In the genomic region with DNA sequence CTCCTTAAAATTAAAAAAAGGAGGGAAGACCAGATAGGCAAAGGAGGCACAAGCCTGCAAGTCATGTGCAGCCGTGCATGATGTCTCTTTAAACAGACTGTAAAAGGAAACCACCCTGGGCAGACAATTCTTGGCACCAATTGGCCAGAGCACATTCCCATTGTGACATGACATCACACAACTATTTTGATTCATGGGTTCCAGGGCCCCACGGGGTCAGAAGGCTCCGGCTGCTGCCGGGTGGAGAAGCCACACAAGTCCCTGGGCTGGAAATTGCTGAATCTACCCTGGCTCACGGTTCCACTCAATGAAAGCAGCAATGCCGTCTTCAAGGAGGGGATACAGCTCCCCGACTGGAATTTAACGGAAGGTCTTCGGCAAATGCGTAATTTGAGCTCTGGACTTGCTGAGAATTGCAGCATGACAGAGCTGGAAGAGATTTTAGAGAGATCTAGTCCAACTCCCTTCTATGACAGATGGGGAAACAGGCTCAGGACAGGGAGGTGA, we compare ENCODE assay signal across 9 cellular contexts.
DNase-seq lines count a peak whose midpoint lies in the region; ATAC-seq, FAIRE-seq and TF ChIP-seq lines count a peak whose summit lies in the region.
"Had no signal": no experiment of that assay in that cellular context is flagged by ENCODE, and none has a peak within 500 bp of the region (broad histone marks: within the 10 kb centered on the region; RNA-seq: fewer than 3 reads in every experiment).

No MANE protein-coding gene starts in this region.

- H3K4me3 ChIP-seq in astrocyte of the spinal cord (ENCODE audit: low read depth, low read length) (peak overlapping the region; percentile 2), keratinocyte (ENCODE audit: control insufficient read depth in 2 of 3, extremely low read depth in 1 of 3, insufficient read depth in 2 of 3, low read depth in 1 of 3, low read length in 3 of 3) (peak overlapping the region in 2 of 3 experiments; percentile 11 to 39)

- no peaks in the 10 kb centered on the region for H3K9me1 ChIP-seq in keratinocyte (ENCODE audit: control insufficient read depth, extremely low read depth, insufficient read depth, low read length)

- no peaks in the 10 kb centered on the region for H3K4me1 Mint-ChIP-seq in CD4-positive, alpha-beta T cell (ENCODE audit: low read depth)

- no peaks in the 10 kb centered on the region for H3K27me3 ChIP-seq in keratinocyte (ENCODE audit: control insufficient read depth, extremely low read depth, insufficient read depth, low read length)
- H3K27me3 ChIP-seq in CD4-positive, alpha-beta T cell (ENCODE audit: control insufficient read depth, insufficient read depth, low read length): no peaks in the 10 kb centered on the region

- peak; percentile 39 for FAIRE-seq in keratinocyte (lab: Jason Lieb, UNC)

- dilution Hi-C loops in keratinocyte (cut with MboI; ENCODE audit: extremely low pct_ligation_motif_present, low sequenced_read_pairs): no loop called here

- H4K20me1 ChIP-seq in keratinocyte (ENCODE audit: control insufficient read depth, extremely low read depth, insufficient read depth, low read length): no peaks in the 10 kb centered on the region

- no peak overlapping the region for H3K27ac Mint-ChIP-seq in CD4-positive, alpha-beta T cell

- no peaks in the 10 kb centered on the region for H3K9me3 Mint-ChIP-seq in CD4-positive, alpha-beta T cell
- H3K9me3 Mint-ChIP-seq: central memory CD8-positive, alpha-beta T cell had no signal

- H3K4me3 Mint-ChIP-seq in CD4-positive, alpha-beta T cell: no peak overlapping the region
- H3K4me3 Mint-ChIP-seq: central memory CD8-positive, alpha-beta T cell had no signal

- H2AFZ ChIP-seq in keratinocyte (ENCODE audit: control insufficient read depth, low read length): peak overlapping the region; percentile 69

- peak overlapping the region; percentile 63 for H3K4me2 ChIP-seq in keratinocyte (ENCODE audit: control insufficient read depth, extremely low read depth, insufficient read depth, low read depth, low read length)

- ATAC-seq in CD4-positive, alpha-beta T cell (ENCODE audit: poor library complexity): no peak

- DNase-seq in Caki2 (ENCODE audit: low read depth) (peak; percentile 99), NCI-H2029 treated with DMSO at 0.1 percent for 48 hours (lab: John Stamatoyannopoulos, UW) (peak; percentile 60), astrocyte of the spinal cord (ENCODE audit: low read depth, low spot score) (peak; percentile 97), keratinocyte (ENCODE audit: low read depth, low spot score) (no peak), stromal cell of bone marrow (ENCODE audit: low read depth) (peak; percentile 94), NCI-H128 (lab: John Stamatoyannopoulos, UW; ENCODE audit: unreplicated experiment) (no peak)
- no peak for DNase-seq in CD4-positive, alpha-beta T cell
- DNase-seq in activated CD4-positive, alpha-beta T cell treated with anti-CD3 and anti-CD28 coated beads for 1 hour: no peak

- CTCF ChIA-PET in CD4-positive, alpha-beta T cell (lab: Charles Lee): no interaction called here

- H3K36me3 Mint-ChIP-seq in CD4-positive, alpha-beta T cell (ENCODE audit: low read depth): no peaks in the 10 kb centered on the region

- H3K27ac ChIP-seq in keratinocyte (ENCODE audit: control insufficient read depth, insufficient read depth, low read length): peak overlapping the region; percentile 6
- no peak overlapping the region for H3K27ac ChIP-seq in CD4-positive, alpha-beta T cell (ENCODE audit: low read depth, low read length)

- H3K4me1 ChIP-seq in keratinocyte (ENCODE audit: control insufficient read depth, extremely low read depth, insufficient read depth, low read length): peaks cover 11% of the 10 kb centered on the region

- intact Hi-C loops in CD4-positive, alpha-beta T cell (cut with DNase I, micrococcal nuclease): no loop called here

- H3K9ac ChIP-seq in keratinocyte (ENCODE audit: control insufficient read depth, extremely low read depth, insufficient read depth, low read length): peak overlapping the region; percentile 17

- POLR2A ChIA-PET in CD4-positive, alpha-beta T cell (lab: Charles Lee): no interaction called here

- TF ChIP-seq CTCF in astrocyte of the spinal cord (IDR thresholded peaks at IDR 0.05; ENCODE audit: low read depth, low read length) (peak; percentile 54), keratinocyte (optimal IDR thresholded peaks at IDR 0.05 in 1 of 3, IDR thresholded peaks at IDR 0.05 in 1 of 3, conservative IDR thresholded peaks at IDR 0.05 in 1 of 3; ENCODE audit: extremely low read depth in 1 of 3, insufficient read depth in 2 of 3, low read length in 3 of 3) (peak in 2 of 3 experiments; percentile 43 to 53)
- TF ChIP-seq CTCF in CD4-positive, alpha-beta T cell (IDR thresholded peaks at IDR 0.05): no peak

- no peaks in the 10 kb centered on the region for H3K27me3 Mint-ChIP-seq in CD4-positive, alpha-beta T cell
- H3K27me3 Mint-ChIP-seq: central memory CD8-positive, alpha-beta T cell had no signal

- no peaks in the 10 kb centered on the region for H3K79me2 ChIP-seq in keratinocyte (ENCODE audit: control insufficient read depth, insufficient read depth, low read length)

- peaks cover 3% of the 10 kb centered on the region for H3K9me3 ChIP-seq in keratinocyte (ENCODE audit: control insufficient read depth, low read depth, low read length)
- no peaks in the 10 kb centered on the region for H3K9me3 ChIP-seq in CD4-positive, alpha-beta T cell (ENCODE audit: control insufficient read depth, low read length)

- H3K36me3 ChIP-seq in keratinocyte (ENCODE audit: control insufficient read depth in 2 of 2, extremely low read depth in 1 of 2, insufficient read depth in 2 of 2, low read length in 2 of 2): no peaks in the 10 kb centered on the region

- in situ Hi-C loops in Caki2 (cut with HindIII; ENCODE audit: low pct_unique_long_range_greater_than_20kb, low sequenced_read_pairs): loop anchor here (25.0 kb wide), 1 partner anchor 374 kb away; no protein-coding TSS in a partner anchor
- in situ Hi-C loops in astrocyte of the spinal cord (cut with HindIII; ENCODE audit: low sequenced_read_pairs): no loop called here

Comparison
In these comparisons a context has a peak if more than half of its experiments do, and no peak if none do; other contexts are left out.
1. DNase-seq: peak in Caki2 (single experiment), NCI-H2029 treated with DMSO at 0.1 percent for 48 hours (single experiment), astrocyte of the spinal cord (single experiment) and stromal cell of bone marrow (single experiment); none in keratinocyte (single experiment), NCI-H128 (single experiment), CD4-positive, alpha-beta T cell (0 of 10) and activated CD4-positive, alpha-beta T cell treated with anti-CD3 and anti-CD28 coated beads for 1 hour (single experiment).